ENCODE assay signal across 1 cellular context in genomic region chrX:40127052-40127451, GRCh38.
TF ChIP-seq lines count a peak whose summit lies in the region.

No MANE protein-coding gene starts in this region.

TF ChIP-seq in IMR-90, 13 proteins besides CTCF, POLR2A, EP300 and RAD21 (continued from another document):
- TF ChIP-seq, protein P1, sequence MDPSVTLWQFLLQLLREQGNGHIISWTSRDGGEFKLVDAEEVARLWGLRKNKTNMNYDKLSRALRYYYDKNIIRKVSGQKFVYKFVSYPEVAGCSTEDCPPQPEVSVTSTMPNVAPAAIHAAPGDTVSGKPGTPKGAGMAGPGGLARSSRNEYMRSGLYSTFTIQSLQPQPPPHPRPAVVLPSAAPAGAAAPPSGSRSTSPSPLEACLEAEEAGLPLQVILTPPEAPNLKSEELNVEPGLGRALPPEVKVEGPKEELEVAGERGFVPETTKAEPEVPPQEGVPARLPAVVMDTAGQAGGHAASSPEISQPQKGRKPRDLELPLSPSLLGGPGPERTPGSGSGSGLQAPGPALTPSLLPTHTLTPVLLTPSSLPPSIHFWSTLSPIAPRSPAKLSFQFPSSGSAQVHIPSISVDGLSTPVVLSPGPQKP (IDR thresholded peaks at IDR 0.05; ENCODE audit: borderline replicate concordance, low read depth, low read length) = no peak
- no peak for TF ChIP-seq RFX5 (IDR thresholded peaks at IDR 0.05; ENCODE audit: low read depth, low read length)
- no peak for TF ChIP-seq RCOR1 (IDR thresholded peaks at IDR 0.05; ENCODE audit: insufficient replicate concordance, low read length)
- TF ChIP-seq MXI1 (IDR thresholded peaks at IDR 0.05; ENCODE audit: borderline replicate concordance, low read depth, low read length) = no peak
- no peak for TF ChIP-seq NFE2L2 (IDR thresholded peaks at IDR 0.05; ENCODE audit: low read depth, low read length)
TF ChIP-seq in IMR-90: peak in this region for 0.
